ENCODE assay signal across 8 cellular contexts in the genomic region with DNA sequence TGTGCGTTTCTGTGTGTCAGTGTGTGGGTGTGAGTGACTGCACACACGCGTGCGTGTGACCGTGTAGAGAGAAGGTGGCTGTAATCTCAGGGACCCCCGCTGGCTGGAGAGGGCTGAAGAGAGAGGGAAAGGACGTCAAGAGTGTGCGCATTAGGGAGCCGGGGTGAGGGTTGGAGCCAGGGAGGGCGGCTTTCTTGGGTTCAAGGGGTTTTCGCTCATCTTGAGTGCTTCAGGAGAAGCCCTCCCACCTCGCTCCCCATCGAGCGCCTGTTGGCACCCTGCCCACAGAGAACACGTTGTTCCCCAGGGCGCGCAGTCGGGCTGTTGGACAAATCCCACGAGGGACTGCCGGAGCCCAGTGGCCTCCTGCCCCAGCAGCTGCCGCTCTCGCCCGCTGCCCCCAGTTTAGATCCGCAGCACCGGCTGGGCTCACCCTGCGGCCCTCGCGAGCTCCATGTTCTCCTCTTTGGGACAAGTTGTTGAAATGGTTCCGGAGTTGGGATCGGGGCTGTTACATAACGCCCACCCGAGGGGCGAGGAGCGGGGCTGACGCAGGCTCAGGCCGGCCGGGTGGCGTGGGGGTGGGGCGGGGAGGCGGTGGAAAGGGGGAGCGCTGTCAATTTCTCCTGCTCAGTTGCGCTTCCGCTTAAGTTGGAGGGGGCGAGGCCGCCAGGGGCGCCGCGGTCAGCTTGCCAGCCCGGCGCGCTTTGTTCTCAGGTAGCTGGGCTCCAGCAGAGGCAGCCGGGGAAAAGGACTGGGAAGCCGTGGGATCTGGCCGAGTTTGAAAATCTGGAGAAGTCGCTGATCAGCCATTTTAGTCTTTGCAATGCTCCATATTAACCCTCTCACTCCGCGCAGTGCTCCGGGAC. TPM values are rescaled to one million over a fixed set of nuclear protein-coding genes. Genes with fewer than 3 reads are reported as not detected.
DNase-seq lines count a peak whose midpoint lies in the region; ATAC-seq and TF ChIP-seq lines count a peak whose summit lies in the region.

No MANE protein-coding gene starts in this region.

- DNase-seq in IMR-90 (no peak), SK-N-SH (peak; percentile 84), hippocampal formation (lab: John Stamatoyannopoulos, UW) (peak; percentile 53 to 69), PC-9 (no peak), UCSD-AML1 (lab: John Stamatoyannopoulos, UW; ENCODE audit: unreplicated experiment) (no peak)
- no peak for DNase-seq in activated T-cell treated with anti-CD3 and anti-CD28 coated beads, Interleukin-2, amount 50 U/mL, for 72 hours

- no peak overlapping the region for H4K8ac ChIP-seq in IMR-90 (ENCODE audit: low read depth in 2 of 2, low read length in 2 of 2)

- H2BK20ac ChIP-seq in IMR-90 (ENCODE audit: low read depth, low read length), result no peak overlapping the region

- H3K4me1 ChIP-seq in IMR-90 (ENCODE audit: control insufficient read depth, insufficient read depth, low read length), result peaks cover 4% of the 10 kb centered on the region; the same call in 1 of the 2 replicates
- peaks cover 0 to 8% of the 10 kb centered on the region in 2 experiments; a peak in 2 of 4 replicates for H3K4me1 ChIP-seq in SK-N-SH (ENCODE audit: control insufficient read depth in 1 of 2, insufficient read depth in 2 of 2, low read depth in 1 of 2, low read length in 1 of 2)
- H3K4me1 ChIP-seq in skeletal muscle tissue (ENCODE audit: control insufficient read depth in 3 of 3, insufficient read depth in 3 of 3, low read length in 3 of 3), result peaks cover 6 to 18% (median 11%) of the 10 kb centered on the region in 3 donors
- H3K4me1 ChIP-seq in PC-9 (replicated peaks; ENCODE audit: insufficient read depth), result no peaks in the 10 kb centered on the region

- 1% methylated on average over 23 of the region's 58 CpGs; no CpG with 5 or more reads in 1 of the 2 experiments for WGBS in IMR-90 (ENCODE audit: extremely low coverage in 2 of 2, insufficient read length in 1 of 2), 2 experiments
- 2% methylated on average over 27 of the region's 58 CpGs for WGBS in SK-N-SH (ENCODE audit: low lambda C conversion rate)

- BruUV-seq in IMR-90 (replicated peaks; lab: Mats Ljungman, UMichigan) (no TSS peak), PC-9 (replicated peaks; lab: Mats Ljungman, UMichigan) (no TSS peak)

- H3K14ac ChIP-seq in IMR-90 (replicated peaks; ENCODE audit: low read depth, low read length), result no peak overlapping the region

- H3K79me2 ChIP-seq in SK-N-SH (ENCODE audit: insufficient read depth) (no peaks in the 10 kb centered on the region), PC-9 (ENCODE audit: low read depth) (no peaks in the 10 kb centered on the region)

- peaks cover 0 to 7% of the 10 kb centered on the region in 2 donors for H3K9me3 Mint-ChIP-seq in activated T-cell treated with anti-CD3 and anti-CD28 coated beads, Interleukin-2, amount 50 U/mL, for 72 hours

- peaks cover 8 to 11% of the 10 kb centered on the region in 2 donors for H3K36me3 Mint-ChIP-seq in activated T-cell treated with anti-CD3 and anti-CD28 coated beads, Interleukin-2, amount 50 U/mL, for 72 hours (ENCODE audit: insufficient read depth in 2 of 2)

- no peak overlapping the region for H3K4ac ChIP-seq in IMR-90 (ENCODE audit: low read depth, low read length)

- peaks cover 33% of the 10 kb centered on the region for H3K27me3 Mint-ChIP-seq in activated T-cell treated with anti-CD3 and anti-CD28 coated beads, Interleukin-2, amount 50 U/mL, for 72 hours (ENCODE audit: low read depth)

- CTCF ChIA-PET in IMR-90 (lab: Yijun Ruan, JAX), result interaction anchor here (0.6 kb wide), 2 partner anchors 162 to 1717 kb away, joined by 3 to 5 read pairs; no protein-coding TSS in a partner anchor
- CTCF ChIA-PET in SK-N-SH (lab: Yijun Ruan, JAX), result interaction anchor here (1.0 to 9.6 kb wide), 12 partner anchors 12 to 1033 kb away, joined by 3 to 93 read pairs (median 4); a partner anchor contains a TSS
- CTCF ChIA-PET in PC-9 (lab: Charles Lee), result no interaction called here

- no peak overlapping the region for H2AK5ac ChIP-seq in IMR-90 (ENCODE audit: low read depth, low read length)

- H3K56ac ChIP-seq in IMR-90 (ENCODE audit: extremely low read depth, insufficient read depth, low read length), result no peak overlapping the region

- ATAC-seq in IMR-90 (ENCODE audit: low read depth) (peak; percentile 18), HG03354 (IDR thresholded peaks at IDR 0.05; ENCODE audit: poor library complexity, severe bottlenecking, unreplicated experiment) (no peak)
- ATAC-seq in activated T-cell treated with anti-CD3 and anti-CD28 coated beads, Interleukin-2, amount 50 U/mL, for 72 hours (replicated peaks in 1 of 2), result no peak

- H3K9me2 ChIP-seq in SK-N-SH (no peaks in the 10 kb centered on the region), PC-9 (ENCODE audit: insufficient read depth) (no peaks in the 10 kb centered on the region)

- TF ChIP-seq EP300 in SK-N-SH (IDR thresholded peaks at IDR 0.05; ENCODE audit: borderline replicate concordance in 1 of 2, low read depth in 1 of 2, low read length in 1 of 2), result no peak

- H3K4me2 ChIP-seq in IMR-90 (ENCODE audit: low read depth, low read length) (peak overlapping the region; percentile 76), SK-N-SH (peak overlapping the region; percentile 76), PC-9 (no peak overlapping the region)

- TF ChIP-seq POLR2A in IMR-90 (IDR thresholded peaks at IDR 0.05; ENCODE audit: low read depth, low read length), result no peak

- H3K36me3 ChIP-seq in IMR-90 (ENCODE audit: control insufficient read depth, insufficient read depth, low read length) (no peaks in the 10 kb centered on the region), SK-N-SH (replicated peaks in 1 of 2; ENCODE audit: control insufficient read depth in 1 of 2, insufficient read depth in 2 of 2, low read length in 1 of 2) (no peaks in the 10 kb centered on the region), skeletal muscle tissue (ENCODE audit: control insufficient read depth in 3 of 3, insufficient read depth in 3 of 3, low read length in 3 of 3) (no peaks in the 10 kb centered on the region), PC-9 (ENCODE audit: low read depth) (no peaks in the 10 kb centered on the region)

- H4K20me1 ChIP-seq in IMR-90 (ENCODE audit: insufficient read depth, low read length) (no peaks in the 10 kb centered on the region), SK-N-SH (ENCODE audit: insufficient read depth) (no peaks in the 10 kb centered on the region), PC-9 (ENCODE audit: insufficient read depth) (no peaks in the 10 kb centered on the region)

- H3K18ac ChIP-seq in IMR-90 (ENCODE audit: low read depth, low read length), result no peak overlapping the region

- peak overlapping the region; percentile 23; the same call in 1 of the 2 replicates for H3K4me3 ChIP-seq in IMR-90 (ENCODE audit: insufficient read depth, low read depth, low read length)
- H3K4me3 ChIP-seq in SK-N-SH (ENCODE audit: low read depth in 2 of 2, low read length in 1 of 2), result peak overlapping the region; percentile 53 to 57
- H3K4me3 ChIP-seq in skeletal muscle tissue (ENCODE audit: low read length in 3 of 3), result peak overlapping the region; percentile 14 to 58 (median 53)
- H3K4me3 ChIP-seq in PC-9, result no peak overlapping the region

- no peak for TF ChIP-seq CTCF in IMR-90 (conservative IDR thresholded peaks at IDR 0.05; ENCODE audit: low read depth, low read length)
- no peak for TF ChIP-seq CTCF in SK-N-SH (IDR thresholded peaks at IDR 0.05)
- TF ChIP-seq CTCF in PC-9 (conservative IDR thresholded peaks at IDR 0.05), result no peak

- H3K9ac ChIP-seq in IMR-90 (ENCODE audit: low read depth, low read length) (no peak overlapping the region), SK-N-SH (no peak overlapping the region), skeletal muscle tissue (ENCODE audit: low read depth in 1 of 3, low read length in 3 of 3) (no peak overlapping the region)

- H2BK5ac ChIP-seq in IMR-90 (ENCODE audit: low read depth, low read length, poor library complexity, severe bottlenecking), result no peak overlapping the region

- no peak overlapping the region for H2BK15ac ChIP-seq in IMR-90 (ENCODE audit: low read depth, low read length)

- H3F3A ChIP-seq in SK-N-SH (replicated peaks; ENCODE audit: insufficient read depth), result peaks cover 5% of the 10 kb centered on the region
- H3F3A ChIP-seq in PC-9 (ENCODE audit: insufficient read depth, low read depth), result no peaks in the 10 kb centered on the region

- no peaks in the 10 kb centered on the region; the same call in 1 of the 2 replicates for H3K9me3 ChIP-seq in IMR-90 (ENCODE audit: control insufficient read depth, insufficient read depth, low read length)
- H3K9me3 ChIP-seq in SK-N-SH, result no peaks in the 10 kb centered on the region
- H3K9me3 ChIP-seq in skeletal muscle tissue (ENCODE audit: control insufficient read depth in 3 of 3, low read length in 3 of 3), result no peaks in the 10 kb centered on the region
- H3K9me3 ChIP-seq in PC-9 (ENCODE audit: insufficient read depth, low read depth), result no peaks in the 10 kb centered on the region

- no peaks in the 10 kb centered on the region for H3K4me1 Mint-ChIP-seq in activated T-cell treated with anti-CD3 and anti-CD28 coated beads, Interleukin-2, amount 50 U/mL, for 72 hours (ENCODE audit: low read depth)

- H3K27ac ChIP-seq in IMR-90 (ENCODE audit: insufficient read depth, low read length) (no peak overlapping the region), SK-N-SH (ENCODE audit: low read depth in 2 of 2, low read length in 1 of 2) (peak overlapping the region in 1 of 2 experiments; percentile 94; a peak in 2 of 4 replicates), skeletal muscle tissue (ENCODE audit: low read depth, low read length) (no peak overlapping the region), PC-9 (no peak overlapping the region)

- H2BK120ac ChIP-seq in IMR-90 (ENCODE audit: low read depth, low read length), result no peak overlapping the region

- H3K27ac Mint-ChIP-seq in activated T-cell treated with anti-CD3 and anti-CD28 coated beads, Interleukin-2, amount 50 U/mL, for 72 hours, result no peak overlapping the region

- H3K27me3 ChIP-seq in IMR-90 (ENCODE audit: control insufficient read depth, insufficient read depth, low read length) (peaks cover 33% of the 10 kb centered on the region), SK-N-SH (ENCODE audit: insufficient read depth) (peaks cover 28% of the 10 kb centered on the region), skeletal muscle tissue (ENCODE audit: control insufficient read depth in 3 of 3, insufficient read depth in 3 of 3, low read length in 3 of 3) (peaks cover 34 to 43% (median 35%) of the 10 kb centered on the region in 3 donors), PC-9 (ENCODE audit: insufficient read depth, low read depth) (no peaks in the 10 kb centered on the region)

- dilution Hi-C loops in IMR-90 (cut with HindIII; ENCODE audit: low sequenced_read_pairs, unreplicated experiment), result no loop called here

- no peaks in the 10 kb centered on the region; the same call in 1 of the 2 replicates for H3K9me1 ChIP-seq in IMR-90 (ENCODE audit: insufficient read depth, low read length)

- POLR2A ChIA-PET in IMR-90 (lab: Charles Lee; ENCODE audit: unreplicated experiment), result no interaction called here
- POLR2A ChIA-PET in SK-N-SH (lab: Yijun Ruan, JAX), result interaction anchor here (0.8 to 1.2 kb wide), 5 partner anchors 11 to 757 kb away, joined by 3 to 5 read pairs (median 4); no protein-coding TSS in a partner anchor
- POLR2A ChIA-PET in PC-9 (lab: Charles Lee; ENCODE audit: unreplicated experiment), result interaction anchor here (0.6 kb wide), 1 partner anchor 551 kb away, joined by 4 read pairs; no protein-coding TSS in a partner anchor

- TF ChIP-seq RAD21 in IMR-90 (IDR thresholded peaks at IDR 0.05; ENCODE audit: low read length) (no peak), SK-N-SH (IDR thresholded peaks at IDR 0.05; ENCODE audit: low read length) (no peak)

- no peaks in the 10 kb centered on the region for H3K79me1 ChIP-seq in IMR-90 (ENCODE audit: low read depth in 1 of 2, low read length in 2 of 2)

- intact Hi-C loops in IMR-90 (cut with micrococcal nuclease) (loop anchor here (5.0 kb wide), 1 partner anchor 950 kb away; a partner anchor contains a TSS), PC-9 (cut with micrococcal nuclease; ENCODE audit: unreplicated experiment) (loop anchor here (10.0 kb wide), 1 partner anchor 953 kb away; a partner anchor contains a TSS)

- no peak overlapping the region for H4K91ac ChIP-seq in IMR-90 (ENCODE audit: insufficient read depth, low read depth, low read length)

- H2AFZ ChIP-seq in IMR-90 (replicated peaks; ENCODE audit: low read length, poor library complexity), result peak overlapping the region; percentile 66
- peak overlapping the region; percentile 61 for H2AFZ ChIP-seq in SK-N-SH (ENCODE audit: low read depth)
- H2AFZ ChIP-seq in PC-9, result no peak overlapping the region

- H4K5ac ChIP-seq in IMR-90 (ENCODE audit: low read depth, low read length), result no peak overlapping the region

- no peak overlapping the region for H3K23ac ChIP-seq in IMR-90 (ENCODE audit: low read depth, low read length)

- in situ Hi-C loops in IMR-90 (cut with MboI; ENCODE audit: low sequenced_read_pairs), result loop anchor here (25.0 kb wide), 1 partner anchor 965 kb away; no protein-coding TSS in a partner anchor

- no peak overlapping the region for H3K4me3 Mint-ChIP-seq in activated T-cell treated with anti-CD3 and anti-CD28 coated beads, Interleukin-2, amount 50 U/mL, for 72 hours

- peak overlapping the region; percentile 28 for H2AK9ac ChIP-seq in IMR-90 (replicated peaks; ENCODE audit: low read depth, low read length, poor library complexity)

RNA-seq across cellular contexts. Expression of a gene that starts 1.6 kb away (rescaled TPM):
- not detected in 2 replicates for total RNA-seq in IMR-90 (2012; rRNA removed)
- not detected in 2 replicates for polyA plus RNA-seq in IMR-90 (2012; rRNA removed)
- not detected in 2 replicates for polyA plus RNA-seq in IMR-90 (2012; cell fraction: cytosol; rRNA removed)
- 0.08 TPM in 1 of 2 replicates, not detected in the other for polyA plus RNA-seq in IMR-90 (2012; cell fraction: nucleus; rRNA removed; ENCODE audit: low replicate concordance)
- 0.16 and 1.1 TPM in 2 replicates for polyA plus RNA-seq in SK-N-SH (2012; rRNA removed)
- polyA plus RNA-seq in SK-N-SH (2012; cell fraction: cytosol; rRNA removed), result 0.75 and 0.94 TPM in 2 replicates
- polyA plus RNA-seq in SK-N-SH (2012; cell fraction: nucleus; rRNA removed), result 2.8 and 3.0 TPM in 2 replicates
- 3.1 TPM for total RNA-seq in skeletal muscle tissue
- not detected in 2 replicates for total RNA-seq in PC-9 (2021)
- total RNA-seq in activated T-cell treated with anti-CD3 and anti-CD28 coated beads, Interleukin-2, amount 50 U/mL, for 72 hours, result not detected

Comparison
In these comparisons a context has a peak if more than half of its experiments do, and no peak if none do; other contexts are left out.
1. DNase-seq: peak in SK-N-SH (single experiment) and hippocampal formation (2 of 2); none in IMR-90 (single experiment), PC-9 (0 of 2), activated T-cell treated with anti-CD3 and anti-CD28 coated beads, Interleukin-2, amount 50 U/mL, for 72 hours (0 of 2) and UCSD-AML1 (single experiment).